24 cellular contexts compared by ENCODE assay signal in the genomic region with DNA sequence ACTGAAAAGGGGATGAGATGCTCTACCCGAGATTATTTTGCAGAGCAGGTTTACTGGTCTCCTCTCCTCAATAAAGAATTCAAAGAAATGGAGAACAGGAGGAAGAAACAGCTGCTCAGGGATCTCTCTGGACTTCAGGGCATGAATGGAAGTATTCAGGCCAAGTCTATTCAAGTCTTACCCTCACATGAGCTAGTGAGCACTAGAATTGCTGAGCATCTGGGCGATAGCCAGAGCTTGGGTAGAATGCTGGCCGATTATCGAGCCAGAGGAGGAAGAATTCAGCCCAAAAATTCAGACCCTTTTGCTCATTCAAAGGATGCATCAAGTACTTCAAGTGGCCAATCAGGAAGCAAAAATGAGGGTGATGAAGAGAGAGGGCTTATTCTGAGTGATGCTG. TPM values are rescaled to one million over a fixed set of nuclear protein-coding genes. Genes with fewer than 3 reads are reported as not detected.
DNase-seq lines count a peak whose midpoint lies in the region; ATAC-seq and TF ChIP-seq lines count a peak whose summit lies in the region.
"Had no signal": no experiment of that assay in that cellular context is flagged by ENCODE, and none has a peak within 500 bp of the region (broad histone marks: within the 10 kb centered on the region; RNA-seq: fewer than 3 reads in every experiment).

No MANE protein-coding gene starts in this region.

- no peak for ATAC-seq in HG02973 (IDR thresholded peaks at IDR 0.05; ENCODE audit: unreplicated experiment)
- ATAC-seq: GM23338, HCT116 had no signal

- dilution Hi-C loops in mammary epithelial cell (cut with HindIII; ENCODE audit: low sequenced_read_pairs) = no loop called here

- intact Hi-C loops in MCF 10A (cut with micrococcal nuclease) = no loop called here
- intact Hi-C loops in mammary epithelial cell (cut with micrococcal nuclease) = no loop called here

- no peaks in the 10 kb centered on the region for H4K20me1 ChIP-seq in mammary epithelial cell (ENCODE audit: insufficient read depth, low read length)

- no peaks in the 10 kb centered on the region for H3K27me3 Mint-ChIP-seq in MCF 10A (ENCODE audit: insufficient read depth, unreplicated experiment)
- H3K27me3 Mint-ChIP-seq: CD4-positive, alpha-beta T cell had no signal

- H3K9me3 Mint-ChIP-seq in MCF 10A (ENCODE audit: unreplicated experiment) = no peaks in the 10 kb centered on the region
- H3K9me3 Mint-ChIP-seq: CD4-positive, alpha-beta T cell; GM23338 had no signal

- POLR2A ChIA-PET in MCF 10A (lab: Yijun Ruan, JAX) = no interaction called here

- peaks cover 6% of the 10 kb centered on the region for H3K4me1 ChIP-seq in mammary epithelial cell (ENCODE audit: insufficient read depth, low read length)
- H3K4me1 ChIP-seq: BE2C had no signal

- no peaks in the 10 kb centered on the region for H3K9me3 ChIP-seq in mammary epithelial cell (replicated peaks; ENCODE audit: insufficient read depth, low read length)
- H3K9me3 ChIP-seq: BE2C had no signal

- no peak overlapping the region for H2AFZ ChIP-seq in mammary epithelial cell (ENCODE audit: low read depth, low read length)
- H2AFZ ChIP-seq: GM23338 had no signal

- no peak overlapping the region for H3K9ac ChIP-seq in mammary epithelial cell (ENCODE audit: insufficient read depth, low read length)

- TF ChIP-seq CTCF in MCF 10A (IDR thresholded peaks at IDR 0.05; ENCODE audit: unreplicated experiment) (no peak), mammary epithelial cell (conservative IDR thresholded peaks at IDR 0.05 in 1 of 2, IDR thresholded peaks at IDR 0.05 in 1 of 2; ENCODE audit: extremely low read depth in 1 of 2, insufficient read depth in 1 of 2, low read depth in 1 of 2, low read length in 2 of 2) (no peak)

- no peak overlapping the region for H3K4me3 ChIP-seq in mammary epithelial cell (replicated peaks in 1 of 3; ENCODE audit: insufficient read depth in 1 of 3, low read depth in 2 of 3, low read length in 3 of 3)
- H3K4me3 ChIP-seq: GM12878, GM23338 had no signal

- H3K27me3 ChIP-seq in mammary epithelial cell (ENCODE audit: insufficient read depth, low read length) = no peaks in the 10 kb centered on the region
- H3K27me3 ChIP-seq: BE2C had no signal

- no peaks in the 10 kb centered on the region for H3K79me2 ChIP-seq in mammary epithelial cell (ENCODE audit: insufficient read depth, low read length)

- no peaks in the 10 kb centered on the region for H3K4me1 Mint-ChIP-seq in MCF 10A (ENCODE audit: insufficient read depth, unreplicated experiment)
- H3K4me1 Mint-ChIP-seq: GM23338 had no signal

- peak overlapping the region; percentile 27 for H3K27ac Mint-ChIP-seq in MCF 10A (ENCODE audit: low read depth, unreplicated experiment)
- H3K27ac Mint-ChIP-seq: CD4-positive, alpha-beta T cell; GM23338 had no signal

- H3K4me2 ChIP-seq in mammary epithelial cell (ENCODE audit: insufficient read depth, low read depth, low read length) = no peak overlapping the region
- H3K4me2 ChIP-seq: GM23338 had no signal

- no peak for DNase-seq in MCF 10A (ENCODE audit: unreplicated experiment)
- DNase-seq in mammary epithelial cell = no peak
- DNase-seq in globus pallidus (ENCODE audit: low spot score) = peak; percentile 48
- DNase-seq in putamen (ENCODE audit: low spot score) = peak; percentile 15
- no peak for DNase-seq in DMS53 treated with DMSO at 0.1 percent for 48 hours (lab: John Stamatoyannopoulos, UW; ENCODE audit: unreplicated experiment)
- DNase-seq in activated CD8-positive, alpha-beta memory T cell treated with anti-CD3 and anti-CD28 coated beads, Interleukin-2, amount 50 U/mL, for 4 hours = no peak
- no peak for DNase-seq in retina
- DNase-seq: 8988T; BE2C; CD4-positive, alpha-beta T cell; DMS153; Kasumi-1; MM.1S; NCI-H1092; NCI-H146; NCI-H2029 treated with DMSO at 0.1 percent for 48 hours; NCI-H2171 treated with DMSO at 0.1 percent for 48 hours; NCI-H446 treated with DMSO at 0.1 percent for 48 hours; NCI-H69; SHP77 had no signal

- H3K36me3 Mint-ChIP-seq in MCF 10A (ENCODE audit: insufficient read depth, unreplicated experiment) = peaks cover 63% of the 10 kb centered on the region

- H3K4me3 Mint-ChIP-seq in MCF 10A (ENCODE audit: unreplicated experiment) = no peak overlapping the region
- H3K4me3 Mint-ChIP-seq: CD4-positive, alpha-beta T cell; GM23338 had no signal

- H3K27ac ChIP-seq in mammary epithelial cell (ENCODE audit: insufficient read depth, low read depth, low read length) = no peak overlapping the region

- BruUV-seq in MCF 10A (replicated peaks; lab: Mats Ljungman, UMichigan) (no TSS peak), mammary epithelial cell (replicated peaks; lab: Mats Ljungman, UMichigan) (no TSS peak)

- 79% methylated on average over 4 of the region's 4 CpGs for WGBS in mammary epithelial cell (ENCODE audit: low coverage, missing lambda C conversion rate)

- CTCF ChIA-PET in MCF 10A (lab: Yijun Ruan, JAX) = interaction anchor here (0.7 to 1.5 kb wide), 3 partner anchors 12 to 58 kb away, joined by 3 to 4 read pairs (median 3); no protein-coding TSS in a partner anchor
- CTCF ChIA-PET in mammary epithelial cell (lab: Charles Lee; ENCODE audit: low non-redundant PET) = no interaction called here

- in situ Hi-C loops in mammary epithelial cell (cut with MboI; ENCODE audit: low sequenced_read_pairs in 2 of 2) = no loop called here

- H3K36me3 ChIP-seq in mammary epithelial cell (ENCODE audit: insufficient read depth, low read length) = peaks cover 26% of the 10 kb centered on the region

RNA-seq across cellular contexts. Expression of gene PIKFYVE, which starts 60.0 kb away (rescaled TPM):
- 22.8 and 27.2 TPM in 2 replicates for total RNA-seq in MCF 10A (2022)
- total RNA-seq in mammary epithelial cell = 10 to 100 TPM; 31.9 to 44.2 TPM
- polyA plus RNA-seq in mammary epithelial cell = 11.8 TPM
- 24.4 TPM for polyA minus RNA-seq in mammary epithelial cell

Comparison
In these comparisons a context has a peak if more than half of its experiments do, and no peak if none do; other contexts are left out.
1. DNase-seq: peak in globus pallidus (single experiment) and putamen (single experiment); none in MCF 10A (single experiment), mammary epithelial cell (single experiment), DMS53 treated with DMSO at 0.1 percent for 48 hours (single experiment), activated CD8-positive, alpha-beta memory T cell treated with anti-CD3 and anti-CD28 coated beads, Interleukin-2, amount 50 U/mL, for 4 hours (single experiment) and retina (single experiment).